Comparison of ENCODE assay signal across 20 cellular contexts in the genomic region with DNA sequence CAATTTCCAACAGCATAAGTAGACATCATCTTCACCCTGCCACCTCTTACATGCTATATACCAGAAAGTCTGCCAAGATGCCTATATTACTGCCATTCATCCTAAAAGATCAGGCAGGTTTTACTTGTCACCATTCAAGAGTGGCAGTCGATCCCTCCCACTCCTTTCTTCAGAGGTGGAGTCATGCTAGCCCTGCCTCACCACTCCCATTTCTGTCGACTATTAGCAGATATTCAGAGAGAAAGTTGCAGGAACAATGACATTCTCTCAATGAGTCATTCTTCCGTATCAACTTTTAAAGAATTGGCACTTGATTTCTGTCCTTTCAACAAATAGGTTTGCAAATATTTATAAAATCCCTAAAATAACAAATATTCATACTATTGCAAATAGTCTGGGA.
DNase-seq lines count a peak whose midpoint lies in the region; ATAC-seq, FAIRE-seq and TF ChIP-seq lines count a peak whose summit lies in the region.
"Had no signal": no experiment of that assay in that cellular context is flagged by ENCODE, and none has a peak within 500 bp of the region (broad histone marks: within the 10 kb centered on the region; RNA-seq: fewer than 3 reads in every experiment).

No MANE protein-coding gene starts in this region.

- H3K79me2 ChIP-seq in PC-3 (ENCODE audit: low read length): no peaks in the 10 kb centered on the region

- no peaks in the 10 kb centered on the region for H3K27me3 ChIP-seq in PC-3 (ENCODE audit: low read length)
- H3K27me3 ChIP-seq: BE2C, Peyer's patch, SJSA1 had no signal

- peak; percentile 95 for ATAC-seq in PC-3
- ATAC-seq in Right ventricle myocardium inferior: no peak
- ATAC-seq: GM12878, HCT116 had no signal

- H3K9me2 ChIP-seq in PC-3 (replicated peaks; ENCODE audit: low read length): no peaks in the 10 kb centered on the region

- no peaks in the 10 kb centered on the region for H3K36me3 ChIP-seq in PC-3 (ENCODE audit: low read depth, low read length)
- H3K36me3 ChIP-seq: BE2C, Peyer's patch, SJSA1 had no signal

- H3K4me3 ChIP-seq in PC-3 (ENCODE audit: low read length) (peak overlapping the region; percentile 27; the same call in 1 of the 2 replicates), fibroblast of pulmonary artery (replicated peaks; ENCODE audit: low read depth, low read length) (no peak overlapping the region)
- H3K4me3 ChIP-seq: GM12878, Peyer's patch, SJSA1 had no signal

- no peaks in the 10 kb centered on the region for H3F3A ChIP-seq in PC-3 (ENCODE audit: low read length, unreplicated experiment)

- H2AFZ ChIP-seq in PC-3 (ENCODE audit: low read length): 0 out of 2 replicates have a peak overlapping the region, but pooled peaks have one; percentile 15

- peaks cover 12% of the 10 kb centered on the region; the same call in 1 of the 2 replicates for H3K4me1 ChIP-seq in PC-3 (ENCODE audit: insufficient read depth, low read length)
- H3K4me1 ChIP-seq: BE2C, Peyer's patch, SJSA1 had no signal

- H3K9me3 ChIP-seq in PC-3 (ENCODE audit: low read length): no peaks in the 10 kb centered on the region
- H3K9me3 ChIP-seq: BE2C, Peyer's patch had no signal

- BruUV-seq in PC-3 (replicated peaks; lab: Mats Ljungman, UMichigan): no TSS peak

- peak overlapping the region; percentile 35 for H3K4me2 ChIP-seq in PC-3 (ENCODE audit: low read length)

- POLR2A ChIA-PET in PC-3 (lab: Charles Lee; ENCODE audit: unreplicated experiment): no interaction called here

- peak overlapping the region; percentile 31 for H3K27ac ChIP-seq in PC-3 (ENCODE audit: low read length)
- H3K27ac ChIP-seq: Peyer's patch, SJSA1 had no signal

- intact Hi-C loops in PC-3 (cut with micrococcal nuclease) (loop anchor here (5.0 kb wide), 1 partner anchor 452 kb away; no protein-coding TSS in a partner anchor), Right ventricle myocardium inferior (cut with DNase I) (no loop called here)

- no peak for TF ChIP-seq CTCF in PC-3 (conservative IDR thresholded peaks at IDR 0.05; ENCODE audit: low read depth, low read length)
- TF ChIP-seq CTCF in fibroblast of pulmonary artery (IDR thresholded peaks at IDR 0.05; ENCODE audit: low read length, missing control alignments): no peak

- H3K9ac ChIP-seq in PC-3 (ENCODE audit: low read length): no peak overlapping the region

- no peaks in the 10 kb centered on the region for H4K20me1 ChIP-seq in PC-3 (ENCODE audit: low read length)

- peak; percentile 52 for FAIRE-seq in urothelium cell line (lab: Jason Lieb, UNC)
- FAIRE-seq: GM12878 had no signal

- CTCF ChIA-PET in PC-3 (lab: Charles Lee): no interaction called here

- peak; percentile 9 for DNase-seq in ELR (ENCODE audit: low read depth)
- peak; percentile 86 for DNase-seq in PC-3
- DNase-seq in fibroblast of pulmonary artery (ENCODE audit: low read depth): peak; percentile 19
- DNase-seq in urothelium cell line (ENCODE audit: low spot score): peak; percentile 30
- DNase-seq in NCI-H1930 (lab: John Stamatoyannopoulos, UW): no peak
- DNase-seq in Right ventricle myocardium inferior (ENCODE audit: missing footprints): no peak
- DNase-seq in NCI-H2227 treated with DMSO at 0.1 percent for 48 hours (lab: John Stamatoyannopoulos, UW): no peak
- DNase-seq: BE2C, DMS79 treated with DMSO at 0.1 percent for 48 hours, GOT3, MV-4-11, NCI-H1105 treated with DMSO at 0.1 percent for 48 hours, NCI-H1694, NCI-H2081 treated with DMSO at 0.1 percent for 48 hours, NCI-H446 treated with DMSO at 0.1 percent for 48 hours, NCI-H69, Peyer's patch had no signal

Comparison
In these comparisons a context has a peak if more than half of its experiments do, and no peak if none do; other contexts are left out.
1. DNase-seq: peak in ELR (single experiment), PC-3 (single experiment), fibroblast of pulmonary artery (single experiment) and urothelium cell line (single experiment); none in NCI-H1930 (0 of 2), Right ventricle myocardium inferior (single experiment) and NCI-H2227 treated with DMSO at 0.1 percent for 48 hours (single experiment).